ENCODE assay signal across 8 cellular contexts in genomic region chr13:33543631-33544030, GRCh38.
DNase-seq lines count a peak whose midpoint lies in the region; ATAC-seq and TF ChIP-seq lines count a peak whose summit lies in the region.

No MANE protein-coding gene starts in this region.

- H3K36me3 Mint-ChIP-seq in neural progenitor cell: no peaks in the 10 kb centered on the region

- no peaks in the 10 kb centered on the region for H3K9me3 ChIP-seq in NT2/D1 (ENCODE audit: insufficient read depth, low read length)
- H3K9me3 ChIP-seq in neural progenitor cell (ENCODE audit: low read depth): no peaks in the 10 kb centered on the region

- H3K27me3 ChIP-seq in NT2/D1 (ENCODE audit: insufficient read depth, insufficient read length) (no peaks in the 10 kb centered on the region), neural progenitor cell (no peaks in the 10 kb centered on the region)

- peak overlapping the region; percentile 76 for H3K9ac ChIP-seq in NT2/D1 (ENCODE audit: insufficient read length, low read depth)
- H3K9ac ChIP-seq in neural progenitor cell: peak overlapping the region; percentile 77

- no peak for ATAC-seq in HG03520 (IDR thresholded peaks at IDR 0.05; ENCODE audit: unreplicated experiment)
- no peak for ATAC-seq in HG03457 (IDR thresholded peaks at IDR 0.05; ENCODE audit: unreplicated experiment)

- peaks cover 35% of the 10 kb centered on the region for H3F3A ChIP-seq in neural progenitor cell (ENCODE audit: low read depth)

- H2AFZ ChIP-seq in neural progenitor cell (replicated peaks): no peak overlapping the region

- H3K4me3 ChIP-seq in NT2/D1 (ENCODE audit: insufficient read length, low read depth) (peak overlapping the region; percentile 40), neural progenitor cell (peak overlapping the region; percentile 66)

- no peaks in the 10 kb centered on the region for H3K9me3 Mint-ChIP-seq in neural progenitor cell

- no peak for TF ChIP-seq CTCF in neural progenitor cell (IDR thresholded peaks at IDR 0.05)

- DNase-seq in DMS79 treated with DMSO at 0.1 percent for 48 hours (lab: John Stamatoyannopoulos, UW) (peak; percentile 60), DMS79 (lab: John Stamatoyannopoulos, UW) (no peak), NT2/D1 (ENCODE audit: low read depth, low spot score) (no peak), dermis blood vessel endothelial cell (peak; percentile 5), neural progenitor cell (ENCODE audit: low spot score) (peak; percentile 7)
- DNase-seq in effector CD8-positive, alpha-beta T cell (lab: John Stamatoyannopoulos, UW): no peak

- peaks cover 27% of the 10 kb centered on the region for H3K4me1 Mint-ChIP-seq in neural progenitor cell

- peak overlapping the region; percentile 99 for H3K27ac Mint-ChIP-seq in neural progenitor cell

- no peaks in the 10 kb centered on the region for H4K20me1 ChIP-seq in neural progenitor cell (ENCODE audit: low read depth)

- no peaks in the 10 kb centered on the region for H3K36me3 ChIP-seq in NT2/D1 (ENCODE audit: insufficient read depth, insufficient read length, low read length)
- no peaks in the 10 kb centered on the region for H3K36me3 ChIP-seq in neural progenitor cell

- H3K27ac ChIP-seq in neural progenitor cell: peak overlapping the region; percentile 99

- H3K4me3 Mint-ChIP-seq in neural progenitor cell: peak overlapping the region; percentile 92

- no peaks in the 10 kb centered on the region for H3K27me3 Mint-ChIP-seq in neural progenitor cell (ENCODE audit: insufficient read depth, low read depth)

- H3K4me1 ChIP-seq in NT2/D1 (ENCODE audit: insufficient read depth, insufficient read length) (no peaks in the 10 kb centered on the region), neural progenitor cell (peaks cover 29% of the 10 kb centered on the region)

- no peaks in the 10 kb centered on the region for H3K79me2 ChIP-seq in neural progenitor cell (ENCODE audit: low read depth)

- H3K4me2 ChIP-seq in neural progenitor cell: peak overlapping the region; percentile 80

Comparison
In these comparisons a context has a peak if more than half of its experiments do, and no peak if none do; other contexts are left out.
1. DNase-seq: peak in DMS79 treated with DMSO at 0.1 percent for 48 hours (single experiment), dermis blood vessel endothelial cell (single experiment) and neural progenitor cell (single experiment); none in DMS79 (single experiment), NT2/D1 (single experiment) and effector CD8-positive, alpha-beta T cell (single experiment).